ENCODE assay signal across 14 cellular contexts in genomic region chr9:120538339-120538738, GRCh38. TPM values are rescaled to one million over a fixed set of nuclear protein-coding genes. Genes with fewer than 3 reads are reported as not detected.
A peak's percentile ranks its signal among the peaks of the same experiment; 100 is the strongest.
DNase-seq lines count a peak whose midpoint lies in the region; ATAC-seq and TF ChIP-seq lines count a peak whose summit lies in the region.
"Had no signal": no experiment of that assay in that cellular context is flagged by ENCODE, and none has a peak within 500 bp of the region (broad histone marks: within the 10 kb centered on the region; RNA-seq: fewer than 3 reads in every experiment).

No MANE protein-coding gene starts in this region.

- no peak overlapping the region for H3K4me3 ChIP-seq in tibial nerve
- H3K4me3 ChIP-seq: tibial artery had no signal

- no peaks in the 10 kb centered on the region for H3K27me3 ChIP-seq in tibial nerve
- H3K27me3 ChIP-seq: tibial artery had no signal

- peaks cover 36% of the 10 kb centered on the region for H3K4me1 Mint-ChIP-seq in endothelial cell (ENCODE audit: unreplicated experiment)
- peaks cover 10% of the 10 kb centered on the region for H3K4me1 Mint-ChIP-seq in neural crest cell

- H3K27me3 Mint-ChIP-seq in endothelial cell (ENCODE audit: unreplicated experiment) (peaks cover 2% of the 10 kb centered on the region), neural crest cell (ENCODE audit: low read depth) (no peaks in the 10 kb centered on the region)

- H3K36me3 Mint-ChIP-seq in endothelial cell (ENCODE audit: low read depth, unreplicated experiment) (peaks cover 22% of the 10 kb centered on the region), neural crest cell (ENCODE audit: low read depth) (peaks cover 23% of the 10 kb centered on the region)

- H3K27ac ChIP-seq in tibial nerve: no peak overlapping the region
- H3K27ac ChIP-seq: epithelial cell of prostate, tibial artery had no signal

- peak overlapping the region; percentile 32 for H3K27ac Mint-ChIP-seq in endothelial cell (ENCODE audit: unreplicated experiment)
- H3K27ac Mint-ChIP-seq in neural crest cell (ENCODE audit: unreplicated experiment): peak overlapping the region; percentile 38

- in situ Hi-C loops in G401 (cut with HindIII; ENCODE audit: low sequenced_read_pairs): no loop called here
- in situ Hi-C loops in SK-MEL-5 (cut with HindIII; ENCODE audit: low pct_unique_long_range_greater_than_20kb, low sequenced_read_pairs): no loop called here

- WGBS in tibial nerve, 2 donors: 72% methylated on average over 3 of the region's 3 CpGs

- ATAC-seq in GM19351 (IDR thresholded peaks at IDR 0.05; ENCODE audit: unreplicated experiment) (no peak), HG03159 (IDR thresholded peaks at IDR 0.05; ENCODE audit: unreplicated experiment) (no peak)
- ATAC-seq: activated T-cell treated with anti-CD3 and anti-CD28 coated beads, Interleukin-2, amount 50 U/mL, for 4 hours had no signal

- peaks cover 0 to 66% (median 12%) of the 10 kb centered on the region in 3 donors for H3K36me3 ChIP-seq in tibial nerve

- no peak for TF ChIP-seq EP300 in tibial nerve (IDR thresholded peaks at IDR 0.05)

- peaks cover 0 to 5% (median 0%) of the 10 kb centered on the region in 4 donors for H3K4me1 ChIP-seq in tibial nerve

- H3K9me3 Mint-ChIP-seq in endothelial cell (ENCODE audit: unreplicated experiment): no peaks in the 10 kb centered on the region
- no peaks in the 10 kb centered on the region for H3K9me3 Mint-ChIP-seq in neural crest cell
- H3K9me3 Mint-ChIP-seq: activated T-cell treated with anti-CD3 and anti-CD28 coated beads, Interleukin-2, amount 50 U/mL, for 4 hours had no signal

- DNase-seq in G401 (ENCODE audit: low spot score) (peak; percentile 22), SK-MEL-5 (ENCODE audit: low read depth, low spot score) (peak; percentile 51), endothelial cell (ENCODE audit: low spot score) (no peak), neural crest cell (ENCODE audit: low read depth, low spot score) (no peak), tibial nerve (ENCODE audit: low spot score in 2 of 2) (no peak)
- no peak for DNase-seq in stimulated activated CD4-positive, alpha-beta T cell treated with anti-CD3 and anti-CD28 coated beads, Interleukin-12 subunit alpha, Interleukin-12 subunit beta, amount 100 ng/mL, for 4 hours
- DNase-seq: activated T-cell treated with anti-CD3 and anti-CD28 coated beads, Interleukin-2, amount 50 U/mL, for 4 hours; NCI-H524 treated with DMSO at 0.1 percent for 48 hours; occipital lobe; OCI-M1; tibial artery had no signal

- no peak overlapping the region for H3K4me3 Mint-ChIP-seq in endothelial cell (ENCODE audit: unreplicated experiment)
- H3K4me3 Mint-ChIP-seq in neural crest cell: no peak overlapping the region
- H3K4me3 Mint-ChIP-seq: activated T-cell treated with anti-CD3 and anti-CD28 coated beads, Interleukin-2, amount 50 U/mL, for 4 hours had no signal

- H3K9me3 ChIP-seq in tibial nerve: no peaks in the 10 kb centered on the region
- H3K9me3 ChIP-seq: tibial artery had no signal

- no peak for TF ChIP-seq CTCF in endothelial cell (IDR thresholded peaks at IDR 0.05; ENCODE audit: unreplicated experiment)
- TF ChIP-seq CTCF in neural crest cell (conservative IDR thresholded peaks at IDR 0.05): no peak
- TF ChIP-seq CTCF in tibial nerve (IDR thresholded peaks at IDR 0.05): no peak

- TF ChIP-seq POLR2A in tibial nerve (IDR thresholded peaks at IDR 0.05): no peak

RNA-seq across cellular contexts. Expression of gene CDK5RAP2, which starts 41.6 kb away (rescaled TPM):
- total RNA-seq in G401 (2014; rRNA removed; shearing (Covaris generic)): 27.9 and 54.8 TPM in 2 replicates
- total RNA-seq in SK-MEL-5 (2014; rRNA removed; shearing (Covaris generic)): 114 and 139 TPM in 2 replicates
- 77.0 and 127 TPM in 2 replicates for polyA plus RNA-seq in SK-MEL-5 (2015; cell fraction: cytosol; rRNA removed)
- 315 and 410 TPM in 2 replicates for polyA plus RNA-seq in SK-MEL-5 (2015; cell fraction: nucleus; rRNA removed)
- total RNA-seq in endothelial cell (ENCODE audit: unreplicated experiment) (50.8 TPM), neural crest cell (107 and 116 TPM in 2 replicates), tibial nerve (100 to 1,000 TPM in 1 of 4 donors, 10 to 100 TPM in 3; 48.1 to 127 (median 76.7) TPM)

Comparison
In these comparisons a context has a peak if more than half of its experiments do, and no peak if none do; other contexts are left out.
1. DNase-seq: peak in G401 (single experiment) and SK-MEL-5 (single experiment); none in endothelial cell (single experiment), neural crest cell (single experiment), stimulated activated CD4-positive, alpha-beta T cell treated with anti-CD3 and anti-CD28 coated beads, Interleukin-12 subunit alpha, Interleukin-12 subunit beta, amount 100 ng/mL, for 4 hours (single experiment) and tibial nerve (0 of 2).